In the genomic region with DNA sequence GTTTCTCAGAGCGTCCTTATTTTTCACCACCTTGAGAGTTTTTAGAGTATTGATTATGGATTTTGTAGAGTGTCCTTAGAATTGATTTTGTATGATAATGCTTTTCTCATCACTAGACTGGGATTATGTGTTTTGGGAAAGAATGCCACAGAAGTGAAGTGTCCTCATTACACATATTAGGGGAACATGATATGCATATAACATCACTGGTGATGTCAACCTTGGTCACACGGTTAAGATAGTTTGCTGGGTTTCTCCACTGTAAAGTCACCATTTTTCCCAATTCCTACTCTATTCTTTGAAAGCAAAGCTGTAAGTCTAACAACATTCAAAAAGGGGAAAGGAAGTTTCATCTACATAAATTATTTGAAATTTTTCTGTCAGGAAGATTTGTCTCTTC, we compare ENCODE assay signal across 25 cellular contexts. TPM values are rescaled to one million over a fixed set of nuclear protein-coding genes. Genes with fewer than 3 reads are reported as not detected.
"Had no signal": no experiment of that assay in that cellular context is flagged by ENCODE, and none has a peak within 500 bp of the region (broad histone marks: within the 10 kb centered on the region; RNA-seq: fewer than 3 reads in every experiment).

No MANE protein-coding gene starts in this region.

- H3K4me1 Mint-ChIP-seq: stimulated activated memory B cell treated with anti-CD40 and anti-IgM and Interleukin-4, amounts not matched to agents 10 μg/mL and 1 μg/mL and 100 μg/mL, for 72 hours had no signal

- H3K9me3 Mint-ChIP-seq: neural progenitor cell had no signal

- H3K4me1 ChIP-seq: neural progenitor cell, parathyroid adenoma, prostate gland, spleen, testis, transverse colon had no signal

- H3K27ac Mint-ChIP-seq: endodermal cell; natural killer cell treated with Interleukin-12 subunit alpha and Interleukin-12 subunit beta and Interleukin-15 and Interleukin-18, amount 100 ng/mL, for 72 hours; neural progenitor cell; stimulated activated memory B cell treated with anti-CD40 and anti-IgM and Interleukin-4, amounts not matched to agents 10 μg/mL and 1 μg/mL and 100 μg/mL, for 72 hours; stimulated activated naive CD8-positive, alpha-beta T cell treated with anti-CD3 and anti-CD28 coated beads, Interleukin-15, Interleukin-2, amounts not matched to agents 100 ng/mL and 50 ng/mL, for 24 hours had no signal

- H3K9ac ChIP-seq: neural progenitor cell, parathyroid adenoma had no signal

- H3K27ac ChIP-seq: coronary artery, hepatocyte, neural progenitor cell, parathyroid adenoma, prostate gland, right lobe of liver, spleen, testis, transverse colon had no signal

- H3K9me3 ChIP-seq: prostate gland, right lobe of liver, testis, transverse colon had no signal

- H3K36me3 Mint-ChIP-seq: natural killer cell treated with Interleukin-12 subunit alpha and Interleukin-12 subunit beta and Interleukin-15 and Interleukin-18, amount 100 ng/mL, for 72 hours; neural progenitor cell; stimulated activated memory B cell treated with anti-CD40 and anti-IgM and Interleukin-4, amounts not matched to agents 10 μg/mL and 1 μg/mL and 100 μg/mL, for 72 hours had no signal

- ATAC-seq: left colon; left ventricle myocardium superior; natural killer cell treated with Interleukin-12 subunit alpha and Interleukin-12 subunit beta and Interleukin-15 and Interleukin-18, amount 100 ng/mL, for 72 hours; right lobe of liver; stimulated activated memory B cell treated with anti-CD40 and anti-IgM and Interleukin-4, amounts not matched to agents 10 μg/mL and 1 μg/mL and 100 μg/mL, for 72 hours had no signal

- H3K4me3 Mint-ChIP-seq: endodermal cell; natural killer cell treated with Interleukin-12 subunit alpha and Interleukin-12 subunit beta and Interleukin-15 and Interleukin-18, amount 100 ng/mL, for 72 hours; neural progenitor cell; stimulated activated memory B cell treated with anti-CD40 and anti-IgM and Interleukin-4, amounts not matched to agents 10 μg/mL and 1 μg/mL and 100 μg/mL, for 72 hours; stimulated activated naive CD8-positive, alpha-beta T cell treated with anti-CD3 and anti-CD28 coated beads, Interleukin-15, Interleukin-2, amounts not matched to agents 100 ng/mL and 50 ng/mL, for 24 hours had no signal

- H3K27me3 ChIP-seq: hepatocyte, neural progenitor cell, right lobe of liver, spleen, testis, transverse colon had no signal

- H3K27me3 Mint-ChIP-seq: stimulated activated memory B cell treated with anti-CD40 and anti-IgM and Interleukin-4, amounts not matched to agents 10 μg/mL and 1 μg/mL and 100 μg/mL, for 72 hours; stimulated activated naive CD8-positive, alpha-beta T cell treated with anti-CD3 and anti-CD28 coated beads, Interleukin-15, Interleukin-2, amounts not matched to agents 100 ng/mL and 50 ng/mL, for 24 hours had no signal

- H2AFZ ChIP-seq: hepatocyte, neural progenitor cell, parathyroid adenoma had no signal

- H3K4me3 ChIP-seq: coronary artery, hepatocyte, lung, neural progenitor cell, prostate gland, right lobe of liver, spleen, testis, transverse colon had no signal

- DNase-seq: effector CD4-positive, alpha-beta T cell; endodermal cell; foreskin melanocyte; head of caudate nucleus; left colon; left ventricle myocardium superior; mesenchymal stem cell; midbrain; nucleus accumbens; right lobe of liver; spleen; stimulated activated CD4-positive, alpha-beta T cell treated with anti-CD3 and anti-CD28 coated beads, Interleukin-15, amount 100 ng/mL, for 24 hours; stimulated activated CD4-positive, alpha-beta T cell treated with anti-CD3 and anti-CD28 coated beads, Interleukin-1b, Interleukin-23, amount 100 ng/mL, for 48 hours; stimulated activated CD4-positive, alpha-beta T cell treated with anti-CD3 and anti-CD28 coated beads, Interleukin-4, amount 100 ng/mL, for 24 hours; testis; transverse colon had no signal

- H3K4me2 ChIP-seq: hepatocyte, neural progenitor cell had no signal

- H3K79me2 ChIP-seq: hepatocyte, parathyroid adenoma had no signal

- H3K36me3 ChIP-seq: neural progenitor cell, prostate gland, right lobe of liver, spleen, transverse colon had no signal

RNA-seq across cellular contexts. Expression of gene PALMD, which starts 39.6 kb away (rescaled TPM):
- total RNA-seq: natural killer cell treated with Interleukin-12 subunit alpha and Interleukin-12 subunit beta and Interleukin-15 and Interleukin-18, amount 100 ng/mL, for 72 hours had no signal
